ENCODE assay signal across 27 cellular contexts in genomic region chr12:115623275-115623674, GRCh38.
"Had no signal": no experiment of that assay in that cellular context is flagged by ENCODE, and none has a peak within 500 bp of the region (broad histone marks: within the 10 kb centered on the region; RNA-seq: fewer than 3 reads in every experiment).

No MANE protein-coding gene starts in this region.

- H3K27ac Mint-ChIP-seq: activated CD8-positive, alpha-beta T cell treated with anti-CD3 and anti-CD28 coated beads for 36 hours; activated naive CD4-positive, alpha-beta T cell treated with anti-CD3 and anti-CD28 coated beads, Interleukin-2, amount 10 ng/mL, durations not matched to agents 7 days and 5 days; activated naive CD8-positive, alpha-beta T cell treated with anti-CD3 and anti-CD28 coated beads for 36 hours; activated T-cell treated with anti-CD3 and anti-CD28 coated beads, Interleukin-2, amount 50 U/mL, for 72 hours; activated T-helper 2 cell treated with anti-CD3 and anti-CD28 coated beads, Interferon-gamma antibody, Interleukin-2, Interleukin-4, amounts not matched to agents 10 μg/mL and 5 μg/mL and 100 μg/mL, durations not matched to agents 14 hours and 24 hours and 36 hours had no signal

- H3K36me3 ChIP-seq: brain microvascular endothelial cell, cardiac muscle cell, SJCRH30, WERI-Rb-1 had no signal

- H3K4me3 ChIP-seq: cardiac muscle cell, SJCRH30 had no signal

- H3K27me3 ChIP-seq: brain microvascular endothelial cell, cardiac muscle cell, SJCRH30 had no signal

- H3K4me3 Mint-ChIP-seq: activated CD8-positive, alpha-beta T cell treated with anti-CD3 and anti-CD28 coated beads for 36 hours; activated naive CD4-positive, alpha-beta T cell treated with anti-CD3 and anti-CD28 coated beads, Interleukin-2, amount 10 ng/mL, durations not matched to agents 7 days and 5 days; activated naive CD8-positive, alpha-beta T cell treated with anti-CD3 and anti-CD28 coated beads for 36 hours; activated T-cell treated with anti-CD3 and anti-CD28 coated beads, Interleukin-2, amount 50 U/mL, for 72 hours had no signal

- H3K27ac ChIP-seq: brain microvascular endothelial cell, cardiac muscle cell, SJCRH30, WERI-Rb-1 had no signal

- H3K4me2 ChIP-seq: SK-N-SH had no signal

- H3K4me1 Mint-ChIP-seq: activated naive CD4-positive, alpha-beta T cell treated with anti-CD3 and anti-CD28 coated beads, Interleukin-2, amount 10 ng/mL, durations not matched to agents 7 days and 5 days; activated naive CD8-positive, alpha-beta T cell treated with anti-CD3 and anti-CD28 coated beads for 36 hours had no signal

- H3K9ac ChIP-seq: SK-N-SH had no signal

- H3K9me3 ChIP-seq: SJCRH30, SK-N-SH had no signal

- H3K36me3 Mint-ChIP-seq: activated naive CD4-positive, alpha-beta T cell treated with anti-CD3 and anti-CD28 coated beads, Interleukin-2, amount 10 ng/mL, durations not matched to agents 7 days and 5 days; activated naive CD8-positive, alpha-beta T cell treated with anti-CD3 and anti-CD28 coated beads for 36 hours had no signal

- DNase-seq: activated CD4-positive, alpha-beta T cell treated with anti-CD3 and anti-CD28 coated beads for 4 hours; activated CD8-positive, alpha-beta memory T cell treated with anti-CD3 and anti-CD28 coated beads, Interleukin-2, amount 50 U/mL, for 4 hours; activated CD8-positive, alpha-beta T cell treated with anti-CD3 and anti-CD28 coated beads for 36 hours; activated gamma-delta T cell treated with Interleukin-2 at 50 U/mL for 16 hours; activated naive CD4-positive, alpha-beta T cell treated with anti-CD3 and anti-CD28 coated beads, Interleukin-2, amount 10 ng/mL, durations not matched to agents 7 days and 5 days; activated naive CD8-positive, alpha-beta T cell treated with anti-CD3 and anti-CD28 coated beads for 36 hours; activated T-cell treated with anti-CD3 and anti-CD28 coated beads, Interleukin-2, amount 50 U/mL, for 72 hours; brain microvascular endothelial cell; cerebellar nuclear complex; NCI-H1092; NCI-H1417; NCI-H1930; NCI-H2171 treated with DMSO at 0.1 percent for 48 hours; NCI-H226; NCI-H510A; NCI-H526 treated with DMSO at 0.1 percent for 48 hours; NK-92 treated with Interleukin-12 subunit alpha and Interleukin-12 subunit beta, amount 100 ng/mL, for 24 hours; OCI-M1; RPMI8226; SJCRH30; T-helper 1 cell; WERI-Rb-1 had no signal

- H3K4me1 ChIP-seq: SJCRH30 had no signal

- ATAC-seq: activated CD4-positive, CD25-positive, alpha-beta regulatory T cell treated with anti-CD3 and anti-CD28 coated beads, Interleukin-2, amount 50 U/mL, for 24 hours; activated CD8-positive, alpha-beta T cell treated with anti-CD3 and anti-CD28 coated beads for 36 hours; activated T-cell treated with anti-CD3 and anti-CD28 coated beads, Interleukin-2, amount 50 U/mL, for 72 hours; Panc1 had no signal

- H3K9me3 Mint-ChIP-seq: activated CD8-positive, alpha-beta T cell treated with anti-CD3 and anti-CD28 coated beads for 36 hours had no signal
